19 cellular contexts compared by ENCODE assay signal in the genomic region with DNA sequence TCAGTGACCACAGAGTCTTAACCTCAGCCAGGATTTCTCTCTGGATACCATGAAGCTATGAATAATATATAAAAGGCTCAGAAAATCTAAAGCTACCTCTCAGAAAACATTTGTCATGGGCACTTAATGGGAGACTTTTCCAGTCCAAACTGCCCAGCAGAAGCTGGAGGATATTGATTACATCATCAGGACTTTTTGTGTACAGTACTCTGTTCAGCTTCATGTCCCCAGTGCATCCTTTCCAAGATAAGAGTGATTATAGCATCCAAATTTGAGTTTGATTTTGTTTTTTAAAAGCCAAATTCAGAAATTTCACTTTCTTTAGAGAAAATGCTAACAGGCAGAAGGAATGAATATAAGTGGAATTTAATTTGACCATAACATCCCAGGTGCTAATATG.
"Had no signal": no experiment of that assay in that cellular context is flagged by ENCODE, and none has a peak within 500 bp of the region (broad histone marks: within the 10 kb centered on the region; RNA-seq: fewer than 3 reads in every experiment).

No MANE protein-coding gene starts in this region.

- H3K36me3 ChIP-seq: SJCRH30 had no signal

- H3K27me3 ChIP-seq: SJCRH30 had no signal

- DNase-seq: IMR-90, Karpas-422, KG1, MM.1S, NCI-H1092 treated with DMSO at 0.1 percent for 48 hours, NCI-H1436, NCI-H187, NCI-H2029, NCI-H2081 treated with DMSO at 0.1 percent for 48 hours, NCI-H2171, NCI-H226, NCI-H446 treated with DMSO at 0.1 percent for 48 hours, NCI-H510A treated with DMSO at 0.1 percent for 48 hours, NCI-H526, NCI-H748 treated with DMSO at 0.1 percent for 48 hours, RPMI8226, SHP77 treated with DMSO at 0.1 percent for 48 hours had no signal

- H3K27ac ChIP-seq: SJCRH30, SK-N-MC had no signal

- H3K9me3 ChIP-seq: SJCRH30 had no signal

- H3K4me1 ChIP-seq: SJCRH30 had no signal

- H3K4me3 ChIP-seq: SJCRH30, SK-N-MC had no signal
